In genomic region chr5:171776747-171777419, GRCh38 we compare ENCODE assay signal across 32 cellular contexts. TPM values are rescaled to one million over a fixed set of nuclear protein-coding genes. Genes with fewer than 3 reads are reported as not detected.
DNase-seq lines count a peak whose midpoint lies in the region; ATAC-seq and TF ChIP-seq lines count a peak whose summit lies in the region.
"Had no signal": no experiment of that assay in that cellular context is flagged by ENCODE, and none has a peak within 500 bp of the region (broad histone marks: within the 10 kb centered on the region; RNA-seq: fewer than 3 reads in every experiment).

No MANE protein-coding gene starts in this region.

- H3K9me2 ChIP-seq in GM23338 (ENCODE audit: insufficient read depth) = no peaks in the 10 kb centered on the region

- H3F3A ChIP-seq in GM23338 (replicated peaks; ENCODE audit: low read depth) = no peaks in the 10 kb centered on the region

- H3K27me3 ChIP-seq in GM23338 (ENCODE audit: insufficient read depth) = no peaks in the 10 kb centered on the region
- H3K27me3 ChIP-seq: adrenal gland, cardiac muscle cell, colonic mucosa, neutrophil, suprapubic skin had no signal

- no peaks in the 10 kb centered on the region for H4K20me1 ChIP-seq in GM23338 (replicated peaks; ENCODE audit: insufficient read depth)

- peak; percentile 7 to 31; a peak in 2 of 4 replicates for TF ChIP-seq CTCF in GM23338 (conservative IDR thresholded peaks at IDR 0.05; ENCODE audit: low read depth in 2 of 2)
- TF ChIP-seq CTCF in astrocyte of the spinal cord (IDR thresholded peaks at IDR 0.05; ENCODE audit: low read depth, low read length) = no peak
- no peak for TF ChIP-seq CTCF in HFFc6 (IDR thresholded peaks at IDR 0.05)

- H3K4me1 ChIP-seq in GM23338 (ENCODE audit: insufficient read depth) = no peaks in the 10 kb centered on the region
- H3K4me1 ChIP-seq: adrenal gland, colonic mucosa, prostate gland, suprapubic skin had no signal

- H3K27ac ChIP-seq in GM23338 (ENCODE audit: low read depth) = no peak overlapping the region
- H3K27ac ChIP-seq: adrenal gland, cardiac muscle cell, colonic mucosa, neutrophil, prostate gland, suprapubic skin, VCaP had no signal

- H3K36me3 Mint-ChIP-seq in GM23338 (ENCODE audit: low read depth) (no peaks in the 10 kb centered on the region; the same call in 2 of the 3 replicates), HFFc6 (ENCODE audit: low read depth) (no peaks in the 10 kb centered on the region)
- H3K36me3 Mint-ChIP-seq in activated T-helper 1 cell treated with anti-CD3 and anti-CD28 coated beads, Interleukin-12 subunit alpha, Interleukin-12 subunit beta, Interleukin-2, Interleukin-4 antibody, amounts not matched to agents 30 ng/mL and 10 ng/mL and 1 ng/mL, durations not matched to agents 14 hours and 24 hours and 36 hours (ENCODE audit: low read depth) = no peaks in the 10 kb centered on the region
- H3K36me3 Mint-ChIP-seq: CD4-positive, CD25-positive, alpha-beta regulatory T cell had no signal

- in situ Hi-C loops in astrocyte of the spinal cord (cut with HindIII; ENCODE audit: low sequenced_read_pairs) = no loop called here

- H3K36me3 ChIP-seq in GM23338 (ENCODE audit: insufficient read depth) = no peaks in the 10 kb centered on the region
- H3K36me3 ChIP-seq: adrenal gland, cardiac muscle cell, colonic mucosa, neutrophil, prostate gland, suprapubic skin had no signal

- no peak overlapping the region for H3K27ac Mint-ChIP-seq in GM23338
- H3K27ac Mint-ChIP-seq in activated T-helper 1 cell treated with anti-CD3 and anti-CD28 coated beads, Interleukin-12 subunit alpha, Interleukin-12 subunit beta, Interleukin-2, Interleukin-4 antibody, amounts not matched to agents 30 ng/mL and 10 ng/mL and 1 ng/mL, durations not matched to agents 14 hours and 24 hours and 36 hours = no peak overlapping the region
- no peak overlapping the region for H3K27ac Mint-ChIP-seq in HFFc6
- H3K27ac Mint-ChIP-seq: activated naive CD4-positive, alpha-beta T cell treated with anti-CD3 and anti-CD28 coated beads for 36 hours; CD4-positive, CD25-positive, alpha-beta regulatory T cell; T-helper 2 cell treated with Interferon-gamma antibody and Interleukin-4, amounts not matched to agents 5 μg/mL and 100 μg/mL, for 36 hours had no signal

- peaks cover 2% of the 10 kb centered on the region; the same call in 1 of the 3 replicates for H3K4me1 Mint-ChIP-seq in GM23338
- H3K4me1 Mint-ChIP-seq in activated T-helper 1 cell treated with anti-CD3 and anti-CD28 coated beads, Interleukin-12 subunit alpha, Interleukin-12 subunit beta, Interleukin-2, Interleukin-4 antibody, amounts not matched to agents 30 ng/mL and 10 ng/mL and 1 ng/mL, durations not matched to agents 14 hours and 24 hours and 36 hours (ENCODE audit: low read depth) = no peaks in the 10 kb centered on the region
- H3K4me1 Mint-ChIP-seq in HFFc6 (ENCODE audit: low read depth) = no peaks in the 10 kb centered on the region
- H3K4me1 Mint-ChIP-seq: CD4-positive, CD25-positive, alpha-beta regulatory T cell had no signal

- intact Hi-C loops in sciatic nerve (cut with DNase I) = no loop called here
- intact Hi-C loops in activated T-helper 1 cell treated with anti-CD3 and anti-CD28 coated beads, Interleukin-12 subunit alpha, Interleukin-12 subunit beta, Interleukin-2, Interleukin-4 antibody, amounts not matched to agents 30 ng/mL and 10 ng/mL and 1 ng/mL, durations not matched to agents 14 hours and 24 hours and 36 hours (cut with micrococcal nuclease) = no loop called here

- H3K79me2 ChIP-seq in GM23338 (replicated peaks; ENCODE audit: insufficient read depth) = no peaks in the 10 kb centered on the region

- peaks cover 3% of the 10 kb centered on the region; the same call in 1 of the 3 replicates for H3K9me3 Mint-ChIP-seq in GM23338
- no peaks in the 10 kb centered on the region for H3K9me3 Mint-ChIP-seq in activated T-helper 1 cell treated with anti-CD3 and anti-CD28 coated beads, Interleukin-12 subunit alpha, Interleukin-12 subunit beta, Interleukin-2, Interleukin-4 antibody, amounts not matched to agents 30 ng/mL and 10 ng/mL and 1 ng/mL, durations not matched to agents 14 hours and 24 hours and 36 hours
- H3K9me3 Mint-ChIP-seq in HFFc6 = peaks cover 5% of the 10 kb centered on the region; the same call in 1 of the 2 replicates
- H3K9me3 Mint-ChIP-seq: activated naive CD4-positive, alpha-beta T cell treated with anti-CD3 and anti-CD28 coated beads for 36 hours; T-helper 2 cell treated with Interferon-gamma antibody and Interleukin-4, amounts not matched to agents 5 μg/mL and 100 μg/mL, for 36 hours had no signal

- no peaks in the 10 kb centered on the region for H3K27me3 Mint-ChIP-seq in GM23338 (ENCODE audit: insufficient read depth, low read depth, poor library complexity)
- H3K27me3 Mint-ChIP-seq in activated T-helper 1 cell treated with anti-CD3 and anti-CD28 coated beads, Interleukin-12 subunit alpha, Interleukin-12 subunit beta, Interleukin-2, Interleukin-4 antibody, amounts not matched to agents 30 ng/mL and 10 ng/mL and 1 ng/mL, durations not matched to agents 14 hours and 24 hours and 36 hours (ENCODE audit: insufficient read depth) = no peaks in the 10 kb centered on the region
- peaks cover 31% of the 10 kb centered on the region for H3K27me3 Mint-ChIP-seq in HFFc6 (ENCODE audit: insufficient read depth)

- ATAC-seq in GM23338 (peak; percentile 52; the same call in 1 of the 3 replicates), sciatic nerve (peak; percentile 24)

- H3K4me2 ChIP-seq in GM23338 = no peak overlapping the region

- H3K4me3 Mint-ChIP-seq in GM23338 (no peak overlapping the region), HFFc6 (no peak overlapping the region)
- H3K4me3 Mint-ChIP-seq in activated T-helper 1 cell treated with anti-CD3 and anti-CD28 coated beads, Interleukin-12 subunit alpha, Interleukin-12 subunit beta, Interleukin-2, Interleukin-4 antibody, amounts not matched to agents 30 ng/mL and 10 ng/mL and 1 ng/mL, durations not matched to agents 14 hours and 24 hours and 36 hours = no peak overlapping the region
- H3K4me3 Mint-ChIP-seq: activated naive CD4-positive, alpha-beta T cell treated with anti-CD3 and anti-CD28 coated beads for 36 hours; CD4-positive, CD25-positive, alpha-beta regulatory T cell; T-helper 2 cell treated with Interferon-gamma antibody and Interleukin-4, amounts not matched to agents 5 μg/mL and 100 μg/mL, for 36 hours had no signal

- no peak overlapping the region for H2AFZ ChIP-seq in GM23338

- H3K4me3 ChIP-seq in GM23338 (no peak overlapping the region), astrocyte of the spinal cord (ENCODE audit: low read depth, low read length) (no peak overlapping the region)
- H3K4me3 ChIP-seq: adrenal gland, cardiac muscle cell, colonic mucosa, prostate gland, suprapubic skin had no signal

- peak; percentile 25 for DNase-seq in GM23338 (ENCODE audit: low spot score)
- peak; percentile 35 for DNase-seq in astrocyte of the spinal cord (ENCODE audit: low read depth, low spot score)
- peak; percentile 51 for DNase-seq in kidney glomerular epithelial cell (lab: John Stamatoyannopoulos, UW)
- no peak for DNase-seq in sciatic nerve (ENCODE audit: low spot score)
- DNase-seq in activated T-helper 1 cell treated with anti-CD3 and anti-CD28 coated beads, Interleukin-12 subunit alpha, Interleukin-12 subunit beta, Interleukin-2, Interleukin-4 antibody, amounts not matched to agents 30 ng/mL and 10 ng/mL and 1 ng/mL, durations not matched to agents 14 hours and 24 hours and 36 hours (ENCODE audit: low spot score) = no peak
- no peak for DNase-seq in NCI-H2107 (lab: John Stamatoyannopoulos, UW)
- DNase-seq in HFFc6 = no peak
- DNase-seq: activated CD4-positive, alpha-beta T cell treated with anti-CD3 and anti-CD28 coated beads for 48 hours; activated naive CD4-positive, alpha-beta T cell treated with anti-CD3 and anti-CD28 coated beads for 36 hours; activated T-cell treated with anti-CD3 and anti-CD28 coated beads, Interleukin-2, amount 50 U/mL, for 48 hours; adrenal gland; CD4-positive, CD25-positive, alpha-beta regulatory T cell; colonic mucosa; DND-41; effector memory CD4-positive, alpha-beta T cell; erythroblast; islet precursor cell; MV-4-11; NCI-H1436 treated with DMSO at 0.1 percent for 48 hours; NCI-H524; stimulated activated CD4-positive, alpha-beta T cell treated with anti-CD3 and anti-CD28 coated beads, Interleukin-15, amount 100 ng/mL, for 24 hours; stimulated activated naive CD4-positive, alpha-beta T cell had no signal

TF ChIP-seq in GM23338, 12 proteins besides CTCF, POLR2A, EP300 and RAD21 (continues in another document):
- TF ChIP-seq STAT1 (IDR thresholded peaks at IDR 0.05; ENCODE audit: unreplicated experiment) (no peak), CREB1 (CRISPR knock-in tag; IDR thresholded peaks at IDR 0.05; ENCODE audit: low read depth) (no peak), JUNB (IDR thresholded peaks at IDR 0.05; ENCODE audit: unreplicated experiment) (no peak)
- TF ChIP-seq, protein P1, sequence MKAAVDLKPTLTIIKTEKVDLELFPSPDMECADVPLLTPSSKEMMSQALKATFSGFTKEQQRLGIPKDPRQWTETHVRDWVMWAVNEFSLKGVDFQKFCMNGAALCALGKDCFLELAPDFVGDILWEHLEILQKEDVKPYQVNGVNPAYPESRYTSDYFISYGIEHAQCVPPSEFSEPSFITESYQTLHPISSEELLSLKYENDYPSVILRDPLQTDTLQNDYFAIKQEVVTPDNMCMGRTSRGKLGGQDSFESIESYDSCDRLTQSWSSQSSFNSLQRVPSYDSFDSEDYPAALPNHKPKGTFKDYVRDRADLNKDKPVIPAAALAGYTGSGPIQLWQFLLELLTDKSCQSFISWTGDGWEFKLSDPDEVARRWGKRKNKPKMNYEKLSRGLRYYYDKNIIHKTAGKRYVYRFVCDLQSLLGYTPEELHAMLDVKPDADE (IDR thresholded peaks at IDR 0.05) = no peak

RNA-seq across cellular contexts. Expression of gene SMIM23, which starts 8.7 kb away (rescaled TPM):
- total RNA-seq in GM23338 (2014; rRNA removed; shearing (Covaris generic)) = not detected in 2 replicates
- polyA plus RNA-seq in GM23338 (2016; fragmentation: Nextera tagmentation; extraction: Ambion mirVana) = not detected in 2 replicates
- not detected for total RNA-seq in sciatic nerve
- total RNA-seq in activated T-helper 1 cell treated with anti-CD3 and anti-CD28 coated beads, Interleukin-12 subunit alpha, Interleukin-12 subunit beta, Interleukin-2, Interleukin-4 antibody, amounts not matched to agents 30 ng/mL and 10 ng/mL and 1 ng/mL, durations not matched to agents 14 hours and 24 hours and 36 hours = not detected in 2 replicates
- total RNA-seq in HFFc6 (2021; fragmentation: NEBNext Ultra II Directional; extraction: Animal tissue kit (Norgen Biotek cat#: 25700)) = not detected
- total RNA-seq: activated CD8-positive, alpha-beta memory T cell treated with anti-CD3 and anti-CD28 coated beads for 36 hours; activated naive CD4-positive, alpha-beta T cell treated with anti-CD3 and anti-CD28 coated beads for 36 hours; adrenal gland; cardiac muscle cell; CD4-positive, CD25-positive, alpha-beta regulatory T cell; colonic mucosa; LHCN-M2; lung microvascular endothelial cell; prostate gland; suprapubic skin; ureter had no signal
- polyA plus RNA-seq: adrenal gland; cardiac muscle cell; CD4-positive, CD25-positive, alpha-beta regulatory T cell had no signal

Comparison
In these comparisons a context has a peak if more than half of its experiments do, and no peak if none do; other contexts are left out.
1. DNase-seq: peak in GM23338 (single experiment), astrocyte of the spinal cord (single experiment) and kidney glomerular epithelial cell (single experiment); none in sciatic nerve (single experiment), activated T-helper 1 cell treated with anti-CD3 and anti-CD28 coated beads, Interleukin-12 subunit alpha, Interleukin-12 subunit beta, Interleukin-2, Interleukin-4 antibody, amounts not matched to agents 30 ng/mL and 10 ng/mL and 1 ng/mL, durations not matched to agents 14 hours and 24 hours and 36 hours (single experiment), NCI-H2107 (single experiment) and HFFc6 (single experiment).
2. CTCF ChIP-seq: peak in GM23338 (2 of 2); none in astrocyte of the spinal cord (single experiment) and HFFc6 (single experiment).